Comparison of ENCODE assay signal across 8 cellular contexts in the genomic region with DNA sequence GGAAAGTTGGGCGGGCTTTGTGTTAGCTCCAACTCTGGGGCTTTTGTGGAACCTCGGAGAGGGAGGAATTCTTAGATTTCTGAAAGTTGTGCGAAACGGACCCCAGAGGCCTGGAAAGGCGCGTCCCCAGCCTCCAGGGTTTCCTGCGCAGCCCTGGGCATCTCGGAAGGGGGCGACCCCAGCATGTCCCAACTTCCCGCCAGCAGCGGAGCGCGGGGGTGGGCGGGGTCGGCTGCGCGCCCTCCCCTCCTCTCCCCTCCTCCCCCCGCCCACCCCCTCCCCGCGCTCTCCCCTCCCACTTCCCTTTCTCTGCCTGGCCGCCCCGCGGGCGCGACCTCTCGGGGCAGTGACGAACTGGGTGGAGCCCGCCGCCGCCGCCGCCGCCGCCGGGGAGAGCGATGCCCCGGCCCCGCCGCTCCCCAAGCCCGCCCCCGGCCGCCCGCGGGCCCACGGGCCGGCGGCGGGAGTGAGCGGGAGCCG. TPM values are rescaled to one million over a fixed set of nuclear protein-coding genes. Genes with fewer than 3 reads are reported as not detected.
DNase-seq lines count a peak whose midpoint lies in the region; TF ChIP-seq lines count a peak whose summit lies in the region.

No MANE protein-coding gene starts in this region.

- in situ Hi-C loops in GM23248 (cut with MboI): no loop called here

- H3K36me3 ChIP-seq in GM23248 (ENCODE audit: low read depth): no peaks in the 10 kb centered on the region
- no peaks in the 10 kb centered on the region for H3K36me3 ChIP-seq in SU-DHL-6 (ENCODE audit: low read length)
- H3K36me3 ChIP-seq in urinary bladder (ENCODE audit: insufficient read depth): no peaks in the 10 kb centered on the region

- H3K9me3 ChIP-seq in GM23248 (ENCODE audit: low read depth) (no peaks in the 10 kb centered on the region), SU-DHL-6 (ENCODE audit: insufficient read depth, low read length) (no peaks in the 10 kb centered on the region)

- H3K4me3 ChIP-seq in GM23248: peak overlapping the region; percentile 73
- peak overlapping the region; percentile 90 for H3K4me3 ChIP-seq in SU-DHL-6 (ENCODE audit: insufficient read depth, low read length, poor library complexity, severe bottlenecking)
- H3K4me3 ChIP-seq in urinary bladder (ENCODE audit: low read depth, low read length): peak overlapping the region; percentile 92

- no peak for TF ChIP-seq CTCF in SU-DHL-6 (IDR thresholded peaks at IDR 0.05; ENCODE audit: insufficient read depth, low read length, poor library complexity, severe bottlenecking)

- DNase-seq in ELR (ENCODE audit: low read depth): peak; percentile 83
- peak; percentile 78 for DNase-seq in GM23248
- DNase-seq in Kasumi-1 (lab: John Stamatoyannopoulos, UW): peak; percentile 70 to 71
- peak; percentile 49 for DNase-seq in activated naive CD8-positive, alpha-beta T cell treated with anti-CD3 and anti-CD28 coated beads, Interleukin-2, amount 50 U/mL, for 16 hours (ENCODE audit: low read depth, low spot score)
- peak; percentile 95 for DNase-seq in cardiac septum (ENCODE audit: low spot score)
- DNase-seq in posterior vena cava (ENCODE audit: low spot score): peak; percentile 94

- H3K9me2 ChIP-seq in GM23248 (ENCODE audit: insufficient read depth): no peaks in the 10 kb centered on the region
- H3K9me2 ChIP-seq in SU-DHL-6 (replicated peaks; ENCODE audit: insufficient read depth, low read length): no peaks in the 10 kb centered on the region

- H2AFZ ChIP-seq in GM23248 (peak overlapping the region; percentile 87), SU-DHL-6 (ENCODE audit: low read depth, low read length, severe bottlenecking) (peak overlapping the region; percentile 70)

- H3K27me3 ChIP-seq in GM23248 (replicated peaks; ENCODE audit: insufficient read depth): no peaks in the 10 kb centered on the region
- H3K27me3 ChIP-seq in SU-DHL-6 (ENCODE audit: low read length): no peaks in the 10 kb centered on the region

- H3K4me2 ChIP-seq in GM23248 (ENCODE audit: unreplicated experiment) (peak overlapping the region; percentile 83), SU-DHL-6 (ENCODE audit: low read depth, low read length, poor library complexity, severe bottlenecking) (peak overlapping the region; percentile 95)

- H3K79me2 ChIP-seq in GM23248 (ENCODE audit: insufficient read depth): peaks cover 32% of the 10 kb centered on the region
- H3K79me2 ChIP-seq in SU-DHL-6 (ENCODE audit: insufficient read depth, low read length): peaks cover 12% of the 10 kb centered on the region; the same call in 1 of the 2 replicates

- intact Hi-C loops in cardiac septum (cut with DNase I): loop anchor here (2.0 to 10.0 kb wide), 5 partner anchors 86 to 338 kb away; partner anchors contain the start of genes PGM2, RELL1 and TBC1D1
- intact Hi-C loops in posterior vena cava (cut with DNase I): loop anchor here in 1 of 2 donors (10.0 kb wide), 1 partner anchor 82 kb away; the partner anchor contains the start of gene TBC1D1

- H3K4me1 ChIP-seq in GM23248 (ENCODE audit: insufficient read depth) (peaks cover 10% of the 10 kb centered on the region), urinary bladder (ENCODE audit: insufficient read depth) (no peaks in the 10 kb centered on the region)

- H3F3A ChIP-seq in GM23248 (ENCODE audit: insufficient read depth) (peaks cover 15% of the 10 kb centered on the region), SU-DHL-6 (ENCODE audit: insufficient read depth) (peaks cover 32% of the 10 kb centered on the region)

- H3K27ac ChIP-seq in GM23248 (no peak overlapping the region), SU-DHL-6 (ENCODE audit: low read depth, low read length) (no peak overlapping the region), urinary bladder (ENCODE audit: low read depth) (peak overlapping the region; percentile 90)

- H4K20me1 ChIP-seq in GM23248 (ENCODE audit: insufficient read depth) (no peaks in the 10 kb centered on the region), SU-DHL-6 (ENCODE audit: low read depth, low read length) (peaks cover 15% of the 10 kb centered on the region)

- H3K9ac ChIP-seq in GM23248 (peak overlapping the region; percentile 78), SU-DHL-6 (ENCODE audit: low read length) (peak overlapping the region; percentile 89)

- WGBS in GM23248 (ENCODE audit: low coverage in 1 of 2, low lambda C conversion rate in 2 of 2, missing lambda C conversion rate in 2 of 2), 2 experiments: 5 to 14% methylated on average over 5 to 21 of the region's 50 CpGs
- WGBS in urinary bladder: 1% methylated on average over 46 of the region's 50 CpGs

RNA-seq across cellular contexts. Expression of gene PTTG2, which starts 16.8 kb away (rescaled TPM):
- not detected in 2 replicates for total RNA-seq in GM23248 (2014; rRNA removed; shearing (Covaris generic))
- polyA plus RNA-seq in GM23248 (2016; fragmentation: Nextera tagmentation; extraction: Ambion mirVana) (not detected in 2 replicates), urinary bladder (0.56 TPM)
- total RNA-seq in cardiac septum (1.1 TPM), posterior vena cava (1 to 10 TPM; 2.5 to 2.6 TPM), urinary bladder (2.1 TPM)
